10 cellular contexts compared by ENCODE assay signal in genomic region chr10:69629519-69629896, GRCh38. TPM values are rescaled to one million over a fixed set of nuclear protein-coding genes. Genes with fewer than 3 reads are reported as not detected.
A peak's percentile ranks its signal among the peaks of the same experiment; 100 is the strongest.
DNase-seq lines count a peak whose midpoint lies in the region; ATAC-seq, FAIRE-seq and TF ChIP-seq lines count a peak whose summit lies in the region.
"Had no signal": no experiment of that assay in that cellular context is flagged by ENCODE, and none has a peak within 500 bp of the region (broad histone marks: within the 10 kb centered on the region; RNA-seq: fewer than 3 reads in every experiment).

No MANE protein-coding gene starts in this region.

- peak overlapping the region; percentile 96 for H3K4me3 ChIP-seq in cardiac muscle cell
- peak overlapping the region; percentile 56 for H3K4me3 ChIP-seq in bronchial epithelial cell (ENCODE audit: low read depth, low read length)
- H3K4me3 ChIP-seq in tibial nerve = peak overlapping the region; percentile 40 to 72 (median 55)

- no peak overlapping the region for H3K27ac ChIP-seq in cardiac muscle cell
- peak overlapping the region in 1 of 4 donors; percentile 68 for H3K27ac ChIP-seq in tibial nerve

- 62 to 63% methylated on average over 2 of the region's 2 CpGs for WGBS in tibial nerve, 2 donors

- DNase-seq in cardiac muscle cell (ENCODE audit: low read depth in 1 of 2, low spot score in 1 of 2) (no peak), cardiac septum (ENCODE audit: low spot score) (no peak), bronchial epithelial cell (ENCODE audit: low read depth) (no peak), mucosa of gallbladder (ENCODE audit: low spot score) (peak; percentile 9), tibial nerve (ENCODE audit: low spot score in 2 of 2) (no peak), dermis blood vessel endothelial cell (no peak)
- DNase-seq in stimulated activated CD4-positive, alpha-beta T cell treated with anti-CD3 and anti-CD28 coated beads, Interleukin-4, amount 100 ng/mL, for 4 hours = no peak

- H3K4me1 ChIP-seq in cardiac muscle cell (ENCODE audit: low read depth) (no peaks in the 10 kb centered on the region), tibial nerve (peaks cover 0 to 18% (median 0%) of the 10 kb centered on the region in 4 donors)

- H3K9me3 ChIP-seq in cardiac muscle cell (ENCODE audit: low read depth) (no peaks in the 10 kb centered on the region), tibial nerve (no peaks in the 10 kb centered on the region)

- H3K27me3 ChIP-seq in cardiac muscle cell (peaks cover 35% of the 10 kb centered on the region), bronchial epithelial cell (ENCODE audit: control insufficient read depth, insufficient read depth, low read length) (no peaks in the 10 kb centered on the region), tibial nerve (peaks cover 0 to 7% of the 10 kb centered on the region in 2 donors)

- no peak for TF ChIP-seq EP300 in tibial nerve (IDR thresholded peaks at IDR 0.05)

- ATAC-seq in GM18909 (IDR thresholded peaks at IDR 0.05; ENCODE audit: poor library complexity, unreplicated experiment) = no peak

- H3K36me3 ChIP-seq in cardiac muscle cell (peaks cover 3% of the 10 kb centered on the region), bronchial epithelial cell (ENCODE audit: control insufficient read depth, insufficient read depth, low read length) (no peaks in the 10 kb centered on the region), tibial nerve (peaks cover 0 to 16% (median 0%) of the 10 kb centered on the region in 3 donors)

- no peak for TF ChIP-seq POLR2A in tibial nerve (IDR thresholded peaks at IDR 0.05)

- no peak for TF ChIP-seq CTCF in cardiac muscle cell (IDR thresholded peaks at IDR 0.05; ENCODE audit: low read depth, low read length)
- TF ChIP-seq CTCF in bronchial epithelial cell (IDR thresholded peaks at IDR 0.05; ENCODE audit: insufficient read depth, low read length, severe bottlenecking) = no peak
- no peak for TF ChIP-seq CTCF in tibial nerve (IDR thresholded peaks at IDR 0.05)

- no peak for FAIRE-seq in bronchial epithelial cell (lab: Jason Lieb, UNC)
- FAIRE-seq: urothelium cell line had no signal

- intact Hi-C loops in cardiac septum (cut with DNase I) = no loop called here

RNA-seq across cellular contexts. Expression of gene FAM241B, which starts 0.5 kb away (rescaled TPM):
- total RNA-seq in cardiac muscle cell (8.5 and 13.7 TPM in 2 replicates), cardiac septum (5.7 TPM), bronchial epithelial cell (2.6 and 4.6 TPM in 2 replicates), mucosa of gallbladder (4.0 TPM), tibial nerve (1 to 10 TPM in 2 of 4 donors, under 1 TPM in 2; 0.44 to 5.7 (median 2.4) TPM), dermis blood vessel endothelial cell (not detected in 2 replicates)
- 42.4 and 45.3 TPM in 2 replicates for polyA plus RNA-seq in cardiac muscle cell

RNA-seq across cellular contexts. Expression of gene NEUROG3, which starts 56.3 kb away (rescaled TPM):
- total RNA-seq in cardiac muscle cell (not detected in 2 replicates), cardiac septum (not detected), bronchial epithelial cell (not detected in 2 replicates), mucosa of gallbladder (not detected), tibial nerve (not detected), dermis blood vessel endothelial cell (not detected in 2 replicates)
- polyA plus RNA-seq in cardiac muscle cell = not detected in 2 replicates
- total RNA-seq: renal cortical epithelial cell had no signal
